Comparison of ENCODE assay signal across 17 cellular contexts in the genomic region with DNA sequence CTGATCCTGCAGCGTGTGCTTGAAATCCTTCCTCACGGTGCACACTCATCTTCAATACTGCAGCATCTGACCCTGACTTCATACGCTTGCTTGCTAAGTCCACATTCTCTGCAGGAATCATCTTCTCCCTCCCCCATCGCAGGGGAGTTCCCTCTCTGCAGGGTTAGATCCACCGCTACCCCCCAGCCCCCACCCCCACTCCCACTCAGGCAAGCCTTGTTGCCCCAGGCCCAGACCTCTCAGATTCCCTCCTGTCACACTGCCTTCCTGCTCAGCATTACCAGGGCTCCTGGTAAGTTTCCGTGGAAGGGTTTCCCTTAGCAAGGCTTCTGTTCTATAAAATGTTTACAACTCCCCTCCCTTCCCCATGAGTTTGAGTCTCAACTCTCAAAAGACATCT.
"Had no signal": no experiment of that assay in that cellular context is flagged by ENCODE, and none has a peak within 500 bp of the region (broad histone marks: within the 10 kb centered on the region; RNA-seq: fewer than 3 reads in every experiment).

No MANE protein-coding gene starts in this region.

- DNase-seq: activated CD4-positive, alpha-beta memory T cell treated with anti-CD3 and anti-CD28 coated beads, Interleukin-2, amount 10 ng/mL, durations not matched to agents 7 days and 5 days; activated CD4-positive, alpha-beta T cell treated with anti-CD3 and anti-CD28 coated beads for 4 hours; activated effector memory CD4-positive, alpha-beta T cell treated with anti-CD3 and anti-CD28 coated beads, Interleukin-2, amount 50 U/mL, for 16 hours; activated T-cell treated with anti-CD3 and anti-CD28 coated beads, Interleukin-2, amount 50 U/mL, for 24 hours; adrenal gland; central memory CD4-positive, alpha-beta T cell; effector memory CD4-positive, alpha-beta T cell; head of caudate nucleus; left lung; pancreas; stimulated activated CD4-positive, alpha-beta T cell treated with anti-CD3 and anti-CD28 coated beads, Interleukin-2, amount 100 ng/mL, for 48 hours; stimulated activated naive CD4-positive, alpha-beta T cell; T-helper 17 cell; transverse colon; WERI-Rb-1 had no signal

- H3K9me3 ChIP-seq: adrenal gland, left lung, pancreas, transverse colon had no signal

- H3K9me3 Mint-ChIP-seq: activated CD4-positive, alpha-beta memory T cell treated with anti-CD3 and anti-CD28 coated beads, Interleukin-2, amount 10 ng/mL, durations not matched to agents 7 days and 5 days; activated naive CD4-positive, alpha-beta T cell treated with anti-CD3 and anti-CD28 coated beads, Interleukin-2, amount 50 U/mL, for 24 hours; activated T-cell treated with anti-CD3 and anti-CD28 coated beads, Interleukin-2, amount 50 U/mL, for 24 hours; memory B cell had no signal

- H3K27me3 Mint-ChIP-seq: activated CD4-positive, alpha-beta memory T cell treated with anti-CD3 and anti-CD28 coated beads, Interleukin-2, amount 10 ng/mL, durations not matched to agents 7 days and 5 days; activated naive CD4-positive, alpha-beta T cell treated with anti-CD3 and anti-CD28 coated beads, Interleukin-2, amount 50 U/mL, for 24 hours; activated T-cell treated with anti-CD3 and anti-CD28 coated beads, Interleukin-2, amount 50 U/mL, for 24 hours; memory B cell; T-helper 17 cell had no signal

- H3K36me3 ChIP-seq: pancreas, transverse colon had no signal

- H3K4me3 ChIP-seq: adrenal gland, left lung, pancreas, transverse colon had no signal

- H3K4me3 Mint-ChIP-seq: activated CD4-positive, alpha-beta memory T cell treated with anti-CD3 and anti-CD28 coated beads, Interleukin-2, amount 10 ng/mL, durations not matched to agents 7 days and 5 days; activated naive CD4-positive, alpha-beta T cell treated with anti-CD3 and anti-CD28 coated beads, Interleukin-2, amount 50 U/mL, for 24 hours; activated T-cell treated with anti-CD3 and anti-CD28 coated beads, Interleukin-2, amount 50 U/mL, for 24 hours; memory B cell; T-helper 17 cell had no signal

- H3K27ac ChIP-seq: adrenal gland, left lung, pancreas, transverse colon, WERI-Rb-1 had no signal

- H3K4me1 ChIP-seq: adrenal gland, left lung, pancreas, transverse colon had no signal

- ATAC-seq: pancreas, T-helper 17 cell had no signal

- H3K27me3 ChIP-seq: adrenal gland, left lung, pancreas, transverse colon had no signal
